22 cellular contexts compared by ENCODE assay signal in genomic region chr9:114608525-114608796, GRCh38. TPM values are rescaled to one million over a fixed set of nuclear protein-coding genes. Genes with fewer than 3 reads are reported as not detected.
A peak's percentile ranks its signal among the peaks of the same experiment; 100 is the strongest.
DNase-seq lines count a peak whose midpoint lies in the region; ATAC-seq and TF ChIP-seq lines count a peak whose summit lies in the region.
"Had no signal": no experiment of that assay in that cellular context is flagged by ENCODE, and none has a peak within 500 bp of the region (broad histone marks: within the 10 kb centered on the region; RNA-seq: fewer than 3 reads in every experiment).

No MANE protein-coding gene starts in this region.

- H3K79me2 ChIP-seq in MM.1S (ENCODE audit: low read length) = peaks cover 30% of the 10 kb centered on the region

- no peaks in the 10 kb centered on the region for H3K9me3 ChIP-seq in CD4-positive, CD25-positive, alpha-beta regulatory T cell (ENCODE audit: control insufficient read depth in 2 of 2, low read length in 2 of 2)
- H3K9me3 ChIP-seq in MM.1S (replicated peaks; ENCODE audit: insufficient read depth, low read length) (no peaks in the 10 kb centered on the region), BE2C (no peaks in the 10 kb centered on the region)
- H3K9me3 ChIP-seq: BLaER1, SK-N-SH had no signal

- POLR2A ChIA-PET in activated B cell treated with CpG ODN at 0.5 μM for 24 hours (lab: Charles Lee) = interaction anchor here (0.7 to 12.7 kb wide), 3 partner anchors 8 to 16 kb away, joined by 3 to 161 read pairs (median 3); partner anchors contain the start of gene ATP6V1G1

- no peaks in the 10 kb centered on the region for H3K36me3 ChIP-seq in CD4-positive, CD25-positive, alpha-beta regulatory T cell (ENCODE audit: control insufficient read depth, insufficient read depth, low read length)
- H3K36me3 ChIP-seq in MM.1S (replicated peaks; ENCODE audit: insufficient read depth, low read length) (no peaks in the 10 kb centered on the region), BE2C (no peaks in the 10 kb centered on the region)
- H3K36me3 ChIP-seq: BLaER1 had no signal

- TF ChIP-seq CTCF in MM.1S (IDR thresholded peaks at IDR 0.05; ENCODE audit: low read length) (no peak), activated B cell treated with CpG ODN at 0.5 μM for 24 hours (IDR thresholded peaks at IDR 0.05) (no peak), nephron (IDR thresholded peaks at IDR 0.05; ENCODE audit: unreplicated experiment in 3 of 3) (no peak), endothelial cell (IDR thresholded peaks at IDR 0.05; ENCODE audit: unreplicated experiment) (no peak), BE2C (IDR thresholded peaks at IDR 0.05; ENCODE audit: low read depth, low read length) (no peak)

- DNase-seq in CD4-positive, CD25-positive, alpha-beta regulatory T cell = no peak
- DNase-seq in MM.1S = no peak
- DNase-seq in activated B cell treated with CpG ODN at 0.5 μM for 24 hours = no peak
- no peak for DNase-seq in endothelial cell (ENCODE audit: low spot score)
- DNase-seq in foreskin melanocyte = no peak
- DNase-seq in BE2C = no peak
- DNase-seq: CD8-positive, alpha-beta memory T cell; Kasumi-1; NCI-H1417; NCI-H187; NCI-H446; NCI-H526; SIG-M5; SK-N-SH had no signal

- H3K36me3 Mint-ChIP-seq in CD4-positive, CD25-positive, alpha-beta regulatory T cell = peaks cover 7% of the 10 kb centered on the region
- H3K36me3 Mint-ChIP-seq in activated B cell treated with CpG ODN at 0.5 μM for 24 hours (ENCODE audit: low read depth) = peaks cover 5% of the 10 kb centered on the region
- no peaks in the 10 kb centered on the region for H3K36me3 Mint-ChIP-seq in nephron (ENCODE audit: low read depth)
- no peaks in the 10 kb centered on the region for H3K36me3 Mint-ChIP-seq in endothelial cell (ENCODE audit: low read depth, unreplicated experiment)
- H3K36me3 Mint-ChIP-seq in activated T-helper 17 cell treated with anti-CD3 and anti-CD28 coated beads, Interleukin-2, amount 50 U/mL, for 72 hours (ENCODE audit: low read depth) = no peaks in the 10 kb centered on the region

- H3K4me3 ChIP-seq in CD4-positive, CD25-positive, alpha-beta regulatory T cell (ENCODE audit: low read depth, low read length) = no peak overlapping the region
- H3K4me3 ChIP-seq in MM.1S (ENCODE audit: low read length) (no peak overlapping the region), BE2C (ENCODE audit: low read depth, low read length) (no peak overlapping the region)
- H3K4me3 ChIP-seq: BLaER1 had no signal

- H3K4me3 Mint-ChIP-seq in CD4-positive, CD25-positive, alpha-beta regulatory T cell = peak overlapping the region in 1 of 4 donors; percentile 23
- H3K4me3 Mint-ChIP-seq in activated B cell treated with CpG ODN at 0.5 μM for 24 hours (no peak overlapping the region), nephron (peak overlapping the region; percentile 37 to 68 (median 46)), endothelial cell (ENCODE audit: unreplicated experiment) (no peak overlapping the region)
- no peak overlapping the region for H3K4me3 Mint-ChIP-seq in activated T-helper 17 cell treated with anti-CD3 and anti-CD28 coated beads, Interleukin-2, amount 50 U/mL, for 72 hours

- H3K9ac ChIP-seq in MM.1S (ENCODE audit: low read length) = no peak overlapping the region
- H3K9ac ChIP-seq: BLaER1, SK-N-SH had no signal

- peaks cover 23% of the 10 kb centered on the region for H3K4me1 ChIP-seq in CD4-positive, CD25-positive, alpha-beta regulatory T cell (ENCODE audit: control insufficient read depth, insufficient read depth, low read length, poor library complexity, severe bottlenecking)
- H3K4me1 ChIP-seq in MM.1S (ENCODE audit: low read length) = peaks cover 35% of the 10 kb centered on the region
- no peaks in the 10 kb centered on the region for H3K4me1 ChIP-seq in BE2C

- H2AFZ ChIP-seq in MM.1S (ENCODE audit: low read length) = no peak overlapping the region

- no peaks in the 10 kb centered on the region for H3K27me3 ChIP-seq in CD4-positive, CD25-positive, alpha-beta regulatory T cell (ENCODE audit: control insufficient read depth, insufficient read depth, low read length)
- H3K27me3 ChIP-seq in MM.1S (replicated peaks; ENCODE audit: insufficient read depth, low read length) = no peaks in the 10 kb centered on the region
- H3K27me3 ChIP-seq in BE2C = no peaks in the 10 kb centered on the region
- H3K27me3 ChIP-seq: BLaER1 had no signal

- no peaks in the 10 kb centered on the region for H3K27me3 Mint-ChIP-seq in CD4-positive, CD25-positive, alpha-beta regulatory T cell
- no peaks in the 10 kb centered on the region for H3K27me3 Mint-ChIP-seq in activated B cell treated with CpG ODN at 0.5 μM for 24 hours
- no peaks in the 10 kb centered on the region for H3K27me3 Mint-ChIP-seq in nephron (ENCODE audit: low read depth)
- H3K27me3 Mint-ChIP-seq in endothelial cell (ENCODE audit: unreplicated experiment) = peaks cover 16% of the 10 kb centered on the region
- H3K27me3 Mint-ChIP-seq in activated T-helper 17 cell treated with anti-CD3 and anti-CD28 coated beads, Interleukin-2, amount 50 U/mL, for 72 hours = no peaks in the 10 kb centered on the region

- ATAC-seq in CD4-positive, CD25-positive, alpha-beta regulatory T cell (ENCODE audit: low read depth in 2 of 2) = no peak
- ATAC-seq in activated B cell treated with CpG ODN at 0.5 μM for 24 hours (ENCODE audit: low read depth) = no peak
- no peak for ATAC-seq in activated T-helper 17 cell treated with anti-CD3 and anti-CD28 coated beads, Interleukin-2, amount 50 U/mL, for 72 hours (replicated peaks)
- ATAC-seq: Panc1 had no signal

- no peaks in the 10 kb centered on the region for H3K9me3 Mint-ChIP-seq in CD4-positive, CD25-positive, alpha-beta regulatory T cell
- H3K9me3 Mint-ChIP-seq in activated B cell treated with CpG ODN at 0.5 μM for 24 hours = no peaks in the 10 kb centered on the region
- H3K9me3 Mint-ChIP-seq in nephron = no peaks in the 10 kb centered on the region
- H3K9me3 Mint-ChIP-seq in endothelial cell (ENCODE audit: unreplicated experiment) = no peaks in the 10 kb centered on the region
- no peaks in the 10 kb centered on the region for H3K9me3 Mint-ChIP-seq in activated T-helper 17 cell treated with anti-CD3 and anti-CD28 coated beads, Interleukin-2, amount 50 U/mL, for 72 hours
- H3K9me3 Mint-ChIP-seq: CD8-positive, alpha-beta memory T cell had no signal

- peak overlapping the region in 2 of 3 donors; percentile 39 to 64 for H3K27ac Mint-ChIP-seq in CD4-positive, CD25-positive, alpha-beta regulatory T cell
- peak overlapping the region; percentile 72 for H3K27ac Mint-ChIP-seq in activated B cell treated with CpG ODN at 0.5 μM for 24 hours
- peak overlapping the region; percentile 30 to 83 (median 81) for H3K27ac Mint-ChIP-seq in nephron
- H3K27ac Mint-ChIP-seq in endothelial cell (ENCODE audit: unreplicated experiment) = no peak overlapping the region
- no peak overlapping the region for H3K27ac Mint-ChIP-seq in activated T-helper 17 cell treated with anti-CD3 and anti-CD28 coated beads, Interleukin-2, amount 50 U/mL, for 72 hours

- CTCF ChIA-PET in activated B cell treated with CpG ODN at 0.5 μM for 24 hours (lab: Charles Lee) = interaction anchor here (0.6 kb wide), 1 partner anchor 26 kb away, joined by 3 read pairs; no protein-coding TSS in a partner anchor

- no peaks in the 10 kb centered on the region for H4K20me1 ChIP-seq in MM.1S (ENCODE audit: insufficient read depth, low read length)

- intact Hi-C loops in activated B cell treated with CpG ODN at 0.5 μM for 24 hours (cut with micrococcal nuclease) = no loop called here

- no peak overlapping the region; the same call in 1 of the 2 replicates for H3K4me2 ChIP-seq in MM.1S (ENCODE audit: low read depth, low read length)
- H3K4me2 ChIP-seq: BLaER1, SK-N-SH had no signal

- H3F3A ChIP-seq in MM.1S (ENCODE audit: insufficient read depth, low read length) = peaks cover 31% of the 10 kb centered on the region

- no peaks in the 10 kb centered on the region for H3K9me2 ChIP-seq in MM.1S (replicated peaks; ENCODE audit: insufficient read depth, low read length)
- H3K9me2 ChIP-seq: SK-N-SH had no signal

- no peak overlapping the region for H3K27ac ChIP-seq in CD4-positive, CD25-positive, alpha-beta regulatory T cell (ENCODE audit: insufficient read depth, low read length, poor library complexity, severe bottlenecking)
- H3K27ac ChIP-seq in MM.1S (ENCODE audit: low read length) = peak overlapping the region; percentile 23; the same call in 1 of the 2 replicates
- H3K27ac ChIP-seq: BLaER1 had no signal

- peaks cover 13 to 35% (median 20%) of the 10 kb centered on the region in 4 donors for H3K4me1 Mint-ChIP-seq in CD4-positive, CD25-positive, alpha-beta regulatory T cell
- H3K4me1 Mint-ChIP-seq in activated B cell treated with CpG ODN at 0.5 μM for 24 hours (peaks cover 83% of the 10 kb centered on the region), nephron (peaks cover 49% of the 10 kb centered on the region), endothelial cell (ENCODE audit: unreplicated experiment) (peaks cover 15% of the 10 kb centered on the region)
- peaks cover 14% of the 10 kb centered on the region for H3K4me1 Mint-ChIP-seq in activated T-helper 17 cell treated with anti-CD3 and anti-CD28 coated beads, Interleukin-2, amount 50 U/mL, for 72 hours

RNA-seq across cellular contexts. Expression of gene TMEM268, which starts 2.6 kb away (rescaled TPM):
- 10.7 TPM for total RNA-seq in CD4-positive, CD25-positive, alpha-beta regulatory T cell
- polyA plus RNA-seq in CD4-positive, CD25-positive, alpha-beta regulatory T cell = 10 to 100 TPM in 1 of 4 donors, 1 to 10 TPM in 3; 6.5 to 10.1 (median 8.0) TPM
- total RNA-seq in activated B cell treated with CpG ODN at 0.5 μM for 24 hours (32.0 and 34.6 TPM in 2 replicates), endothelial cell (ENCODE audit: unreplicated experiment) (1.6 TPM)
- total RNA-seq in activated T-helper 17 cell treated with anti-CD3 and anti-CD28 coated beads, Interleukin-2, amount 50 U/mL, for 72 hours = 10 to 100 TPM; 12.6 to 21.0 TPM
- 8.4 TPM for polyA plus RNA-seq in BE2C (2012; ENCODE audit: insufficient read depth, insufficient read length, low read depth)

RNA-seq across cellular contexts. Expression of gene ATP6V1G1, which starts 20.9 kb away (rescaled TPM):
- total RNA-seq in CD4-positive, CD25-positive, alpha-beta regulatory T cell = 111 TPM
- 100 to 1,000 TPM; 313 to 357 (median 335) TPM for polyA plus RNA-seq in CD4-positive, CD25-positive, alpha-beta regulatory T cell
- total RNA-seq in activated B cell treated with CpG ODN at 0.5 μM for 24 hours (68.4 and 70.2 TPM in 2 replicates), endothelial cell (ENCODE audit: unreplicated experiment) (96.0 TPM)
- total RNA-seq in activated T-helper 17 cell treated with anti-CD3 and anti-CD28 coated beads, Interleukin-2, amount 50 U/mL, for 72 hours = 10 to 100 TPM; 33.5 to 37.9 TPM
- 326 TPM for polyA plus RNA-seq in BE2C (2012; ENCODE audit: insufficient read depth, insufficient read length, low read depth)

RNA-seq across cellular contexts. Expression of gene TEX53, which starts 49.1 kb away (rescaled TPM):
- not detected for total RNA-seq in CD4-positive, CD25-positive, alpha-beta regulatory T cell
- not detected for polyA plus RNA-seq in CD4-positive, CD25-positive, alpha-beta regulatory T cell
- total RNA-seq in activated B cell treated with CpG ODN at 0.5 μM for 24 hours = not detected in 2 replicates
- total RNA-seq in endothelial cell (ENCODE audit: unreplicated experiment) = not detected
- not detected for total RNA-seq in activated T-helper 17 cell treated with anti-CD3 and anti-CD28 coated beads, Interleukin-2, amount 50 U/mL, for 72 hours
- not detected for polyA plus RNA-seq in BE2C (2012; ENCODE audit: insufficient read depth, insufficient read length, low read depth)
- total RNA-seq: A673; CD8-positive, alpha-beta memory T cell; Daoy; H4; MCF 10A had no signal
- polyA plus RNA-seq: CD8-positive, alpha-beta memory T cell; SK-N-SH had no signal

Comparison
In these comparisons a context has a peak if more than half of its experiments do, and no peak if none do; other contexts are left out.
1. H3K27ac Mint-ChIP-seq: peak in CD4-positive, CD25-positive, alpha-beta regulatory T cell (2 of 3), activated B cell treated with CpG ODN at 0.5 μM for 24 hours (single experiment) and nephron (3 of 3); none in endothelial cell (single experiment) and activated T-helper 17 cell treated with anti-CD3 and anti-CD28 coated beads, Interleukin-2, amount 50 U/mL, for 72 hours (single experiment).
2. H3K4me3 Mint-ChIP-seq: peak in nephron (3 of 3); none in activated B cell treated with CpG ODN at 0.5 μM for 24 hours (single experiment), endothelial cell (single experiment) and activated T-helper 17 cell treated with anti-CD3 and anti-CD28 coated beads, Interleukin-2, amount 50 U/mL, for 72 hours (single experiment).